1 cellular context compared by ENCODE assay signal in the genomic region with DNA sequence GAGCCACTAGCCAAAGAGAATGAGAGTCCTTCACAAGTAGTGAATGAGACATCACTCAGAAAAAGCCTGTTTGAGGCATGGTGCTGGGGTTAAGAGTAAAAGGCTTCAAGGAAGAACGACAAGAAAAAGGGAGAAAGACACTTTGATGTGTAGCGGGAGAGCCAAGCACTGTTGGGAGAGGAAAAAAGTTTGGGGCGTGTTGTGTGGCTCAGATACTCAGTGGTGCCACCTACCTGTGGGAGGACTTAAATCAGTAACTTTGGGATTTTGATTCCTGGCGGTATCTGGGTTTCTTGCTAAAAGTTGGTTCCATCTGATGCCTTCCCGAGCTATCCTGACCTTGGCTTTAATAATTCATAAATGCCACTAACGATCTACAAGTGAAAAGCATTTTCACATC.
TF ChIP-seq lines count a peak whose summit lies in the region.

No MANE protein-coding gene starts in this region.

TF ChIP-seq in K562, 482 proteins besides CTCF, POLR2A, EP300 and RAD21 (continued from another document):
- TF ChIP-seq OTX1 (CRISPR knock-in tag; IDR thresholded peaks at IDR 0.05) (no peak), ZNF133 (CRISPR knock-in tag; IDR thresholded peaks at IDR 0.05) (no peak), ZBTB7A (IDR thresholded peaks at IDR 0.05; ENCODE audit: borderline replicate concordance, control insufficient read depth, low read depth, low read length) (no peak), THAP12 (CRISPR knock-in tag; IDR thresholded peaks at IDR 0.05) (0 out of 2 replicates have a peak, but pooled peaks have one; percentile 37), POLR2B (IDR thresholded peaks at IDR 0.05; ENCODE audit: low read depth, partially characterized antibody) (no peak), CHD2 (IDR thresholded peaks at IDR 0.05; ENCODE audit: low read depth, low read length) (no peak), NR4A1 (CRISPR knock-in tag; IDR thresholded peaks at IDR 0.05) (no peak), NR4A1 (tag; IDR thresholded peaks at IDR 0.05) (no peak), CBX1 (IDR thresholded peaks at IDR 0.05; ENCODE audit: low read depth) (peak; percentile 50; the same call in 1 of the 2 replicates)
- TF ChIP-seq, protein P1, sequence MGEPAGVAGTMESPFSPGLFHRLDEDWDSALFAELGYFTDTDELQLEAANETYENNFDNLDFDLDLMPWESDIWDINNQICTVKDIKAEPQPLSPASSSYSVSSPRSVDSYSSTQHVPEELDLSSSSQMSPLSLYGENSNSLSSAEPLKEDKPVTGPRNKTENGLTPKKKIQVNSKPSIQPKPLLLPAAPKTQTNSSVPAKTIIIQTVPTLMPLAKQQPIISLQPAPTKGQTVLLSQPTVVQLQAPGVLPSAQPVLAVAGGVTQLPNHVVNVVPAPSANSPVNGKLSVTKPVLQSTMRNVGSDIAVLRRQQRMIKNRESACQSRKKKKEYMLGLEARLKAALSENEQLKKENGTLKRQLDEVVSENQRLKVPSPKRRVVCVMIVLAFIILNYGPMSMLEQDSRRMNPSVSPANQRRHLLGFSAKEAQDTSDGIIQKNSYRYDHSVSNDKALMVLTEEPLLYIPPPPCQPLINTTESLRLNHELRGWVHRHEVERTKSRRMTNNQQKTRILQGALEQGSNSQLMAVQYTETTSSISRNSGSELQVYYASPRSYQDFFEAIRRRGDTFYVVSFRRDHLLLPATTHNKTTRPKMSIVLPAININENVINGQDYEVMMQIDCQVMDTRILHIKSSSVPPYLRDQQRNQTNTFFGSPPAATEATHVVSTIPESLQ (CRISPR knock-in tag; IDR thresholded peaks at IDR 0.05): no peak
TF ChIP-seq in K562: peak in this region for 7.
